Comparison of ENCODE assay signal across 26 cellular contexts in genomic region chr3:156694536-156694935, GRCh38. TPM values are rescaled to one million over a fixed set of nuclear protein-coding genes. Genes with fewer than 3 reads are reported as not detected.
DNase-seq lines count a peak whose midpoint lies in the region; ATAC-seq and TF ChIP-seq lines count a peak whose summit lies in the region.
"Had no signal": no experiment of that assay in that cellular context is flagged by ENCODE, and none has a peak within 500 bp of the region (broad histone marks: within the 10 kb centered on the region; RNA-seq: fewer than 3 reads in every experiment).

No MANE protein-coding gene starts in this region.

- H3K4me2 ChIP-seq in hepatocyte, result no peak overlapping the region

- H3K27ac Mint-ChIP-seq in Calu3 (ENCODE audit: unreplicated experiment) (peak overlapping the region; percentile 62), mesothelial cell of epicardium (no peak overlapping the region)
- H3K27ac Mint-ChIP-seq: activated CD4-positive, alpha-beta memory T cell treated with anti-CD3 and anti-CD28 coated beads, Interleukin-2, amount 10 ng/mL, durations not matched to agents 7 days and 5 days; activated naive CD4-positive, alpha-beta T cell treated with anti-CD3 and anti-CD28 coated beads for 36 hours; H9 had no signal

- CTCF ChIA-PET in Calu3 (lab: Charles Lee), result no interaction called here

- H3K9me3 Mint-ChIP-seq in Calu3 (ENCODE audit: low read depth, unreplicated experiment) (no peaks in the 10 kb centered on the region), mesothelial cell of epicardium (peaks cover 11% of the 10 kb centered on the region)
- H3K9me3 Mint-ChIP-seq: activated CD4-positive, alpha-beta memory T cell treated with anti-CD3 and anti-CD28 coated beads, Interleukin-2, amount 10 ng/mL, durations not matched to agents 7 days and 5 days; activated naive CD4-positive, alpha-beta T cell treated with anti-CD3 and anti-CD28 coated beads for 36 hours; H9; natural killer cell treated with Interleukin-12 subunit alpha and Interleukin-12 subunit beta and Interleukin-15 and Interleukin-18, amount 100 ng/mL, for 72 hours had no signal

- H3K4me1 Mint-ChIP-seq in Calu3 (ENCODE audit: low read depth, unreplicated experiment) (peaks cover 36% of the 10 kb centered on the region), mesothelial cell of epicardium (peaks cover 28% of the 10 kb centered on the region)

- H3K27ac ChIP-seq in RWPE2 (ENCODE audit: poor library complexity, severe bottlenecking) (peak overlapping the region; percentile 84), hepatocyte (peak overlapping the region; percentile 6)
- H3K27ac ChIP-seq: dorsolateral prefrontal cortex, SK-N-MC, tibial nerve had no signal

- no peaks in the 10 kb centered on the region for H3K9me2 ChIP-seq in hepatocyte (replicated peaks; ENCODE audit: insufficient read depth)

- H3K4me1 ChIP-seq in RWPE2 (ENCODE audit: insufficient read depth, poor library complexity, severe bottlenecking) (peaks cover 61% of the 10 kb centered on the region), hepatocyte (ENCODE audit: insufficient read depth) (peaks cover 32% of the 10 kb centered on the region)

- H4K20me1 ChIP-seq in hepatocyte (ENCODE audit: insufficient read depth, poor library complexity, severe bottlenecking), result peaks cover 31% of the 10 kb centered on the region

- intact Hi-C loops in Calu3 (cut with micrococcal nuclease; ENCODE audit: unreplicated experiment), result no loop called here

- H3K9me3 ChIP-seq in RWPE2 (ENCODE audit: severe bottlenecking) (no peaks in the 10 kb centered on the region), hepatocyte (ENCODE audit: low read depth) (no peaks in the 10 kb centered on the region)
- H3K9me3 ChIP-seq: tibial nerve had no signal

- ATAC-seq in RWPE2 (ENCODE audit: low read depth), result no peak
- no peak for ATAC-seq in HG03108 (IDR thresholded peaks at IDR 0.05; ENCODE audit: unreplicated experiment)
- ATAC-seq: natural killer cell treated with Interleukin-12 subunit alpha and Interleukin-12 subunit beta and Interleukin-15 and Interleukin-18, amount 100 ng/mL, for 72 hours; sciatic nerve had no signal

- H3K27me3 ChIP-seq in RWPE2 (ENCODE audit: insufficient read depth, poor library complexity, severe bottlenecking) (no peaks in the 10 kb centered on the region), hepatocyte (no peaks in the 10 kb centered on the region)
- H3K27me3 ChIP-seq: dorsolateral prefrontal cortex, tibial nerve had no signal

- peaks cover 85% of the 10 kb centered on the region for H3K79me2 ChIP-seq in hepatocyte

- no peak overlapping the region for H3K4me3 ChIP-seq in RWPE2 (ENCODE audit: severe bottlenecking)
- no peak overlapping the region for H3K4me3 ChIP-seq in hepatocyte
- H3K4me3 ChIP-seq: dorsolateral prefrontal cortex, SK-N-MC, tibial nerve had no signal

- BruUV-seq in Calu3 (replicated peaks; lab: Mats Ljungman, UMichigan), result no TSS peak

- TF ChIP-seq CTCF in Calu3 (IDR thresholded peaks at IDR 0.05; ENCODE audit: unreplicated experiment) (no peak), RWPE2 (IDR thresholded peaks at IDR 0.05; ENCODE audit: poor library complexity, severe bottlenecking) (no peak), hepatocyte (IDR thresholded peaks at IDR 0.05; ENCODE audit: poor library complexity) (no peak), mesothelial cell of epicardium (IDR thresholded peaks at IDR 0.05; ENCODE audit: unreplicated experiment) (no peak)

- H3K36me3 ChIP-seq in RWPE2 (ENCODE audit: low read depth) (peaks cover 99% of the 10 kb centered on the region), hepatocyte (replicated peaks; ENCODE audit: insufficient read depth, low read depth) (no peaks in the 10 kb centered on the region)

- H2AFZ ChIP-seq in hepatocyte, result no peak overlapping the region

- no peaks in the 10 kb centered on the region for H3K27me3 Mint-ChIP-seq in Calu3 (ENCODE audit: unreplicated experiment)
- H3K27me3 Mint-ChIP-seq in mesothelial cell of epicardium (ENCODE audit: low read depth), result no peaks in the 10 kb centered on the region
- H3K27me3 Mint-ChIP-seq: activated CD4-positive, alpha-beta memory T cell treated with anti-CD3 and anti-CD28 coated beads, Interleukin-2, amount 10 ng/mL, durations not matched to agents 7 days and 5 days; natural killer cell treated with Interleukin-12 subunit alpha and Interleukin-12 subunit beta and Interleukin-15 and Interleukin-18, amount 100 ng/mL, for 72 hours had no signal

- DNase-seq in Calu3 (no peak), HCEC 1CT (peak; percentile 68), RWPE2 (ENCODE audit: low spot score) (no peak), hepatocyte (ENCODE audit: low spot score) (no peak), NOMO-1 treated with dmso at 0.1 percent for 144 hours (lab: John Stamatoyannopoulos, UW; ENCODE audit: unreplicated experiment) (no peak), mesothelial cell of epicardium (ENCODE audit: low spot score in 2 of 2, unreplicated experiment in 2 of 2) (no peak), NCI-H748 treated with DMSO at 0.1 percent for 48 hours (lab: John Stamatoyannopoulos, UW) (no peak)
- DNase-seq: activated CD4-positive, alpha-beta memory T cell treated with anti-CD3 and anti-CD28 coated beads, Interleukin-2, amount 10 ng/mL, durations not matched to agents 7 days and 5 days; activated CD4-positive, CD25-positive, alpha-beta regulatory T cell; activated naive CD4-positive, alpha-beta T cell treated with anti-CD3 and anti-CD28 coated beads for 36 hours; anterior cingulate cortex; C1 segment of cervical spinal cord; central memory CD4-positive, alpha-beta T cell; dorsolateral prefrontal cortex; GF-D8; H9; NCI-H774; posterior cingulate gyrus; stimulated activated CD4-positive, alpha-beta T cell treated with anti-CD3 and anti-CD28 coated beads, Interleukin-1b, Interleukin-23, amount 100 ng/mL, for 48 hours; stimulated activated naive CD4-positive, alpha-beta T cell; T1000 had no signal

- H3K36me3 Mint-ChIP-seq in Calu3 (ENCODE audit: insufficient read depth, unreplicated experiment), result peaks cover 79% of the 10 kb centered on the region
- peaks cover 42% of the 10 kb centered on the region for H3K36me3 Mint-ChIP-seq in mesothelial cell of epicardium

- no peak overlapping the region for H3K4me3 Mint-ChIP-seq in Calu3 (ENCODE audit: low read depth, unreplicated experiment)
- no peak overlapping the region for H3K4me3 Mint-ChIP-seq in mesothelial cell of epicardium
- H3K4me3 Mint-ChIP-seq: activated CD4-positive, alpha-beta memory T cell treated with anti-CD3 and anti-CD28 coated beads, Interleukin-2, amount 10 ng/mL, durations not matched to agents 7 days and 5 days; activated naive CD4-positive, alpha-beta T cell treated with anti-CD3 and anti-CD28 coated beads for 36 hours; H9; natural killer cell treated with Interleukin-12 subunit alpha and Interleukin-12 subunit beta and Interleukin-15 and Interleukin-18, amount 100 ng/mL, for 72 hours had no signal

RNA-seq across cellular contexts. Expression of gene TIPARP, which starts 20.1 kb away (rescaled TPM):
- total RNA-seq in Calu3 (2022), result 84.9 and 91.4 TPM in 2 replicates
- total RNA-seq in hepatocyte, result 111 and 112 TPM in 2 replicates
- polyA plus RNA-seq in hepatocyte, result 19.9 and 22.7 TPM in 2 replicates
- 25.6 to 28.5 TPM (median 27.2 TPM) in 3 replicates for total RNA-seq in mesothelial cell of epicardium
